ENCODE assay signal across 8 cellular contexts in the genomic region with DNA sequence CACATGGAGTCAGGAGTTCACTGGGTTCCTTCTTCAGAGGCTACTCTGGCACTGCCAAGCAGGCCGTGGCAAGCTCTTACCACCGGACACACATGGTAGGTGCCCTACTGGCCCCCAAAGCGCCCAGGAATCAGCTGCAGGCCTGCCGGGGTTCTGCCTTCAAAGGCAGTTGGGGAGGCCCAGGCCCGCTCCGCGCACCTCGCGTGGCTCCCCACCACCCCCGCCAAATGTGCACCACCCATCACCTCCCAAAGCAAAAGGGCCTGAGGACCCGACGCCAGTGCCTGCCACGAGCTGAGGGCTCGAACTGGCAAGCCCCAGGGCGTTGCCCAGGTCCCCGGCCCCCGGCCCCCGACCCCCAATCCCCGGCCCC. TPM values are rescaled to one million over a fixed set of nuclear protein-coding genes. Genes with fewer than 3 reads are reported as not detected.
DNase-seq lines count a peak whose midpoint lies in the region; ATAC-seq and TF ChIP-seq lines count a peak whose summit lies in the region.

No MANE protein-coding gene starts in this region.

- peak; percentile 48 for DNase-seq in activated T-cell treated with anti-CD3 and anti-CD28 coated beads, Interleukin-2, amount 50 U/mL, for 1 hour
- DNase-seq in heart left ventricle (peak in 2 of 5 donors; percentile 26 to 27), skeletal muscle cell (ENCODE audit: low read depth) (no peak), KG1 (lab: John Stamatoyannopoulos, UW) (no peak), cortex of kidney (lab: John Stamatoyannopoulos, UW) (no peak)

- peak in 2 of 4 donors; percentile 6 to 19 for ATAC-seq in heart left ventricle
- no peak for ATAC-seq in GM18502 (IDR thresholded peaks at IDR 0.05; ENCODE audit: poor library complexity, unreplicated experiment)
- ATAC-seq in HG03342 (IDR thresholded peaks at IDR 0.05; ENCODE audit: unreplicated experiment), result no peak

- 22 to 54% (median 25%) methylated on average over 11 to 19 of the region's 19 CpGs for WGBS in heart left ventricle, 4 donors

- H3K4me1 ChIP-seq in HUES48 (ENCODE audit: control insufficient read depth, insufficient read depth, low read length) (peaks cover 12% of the 10 kb centered on the region; the same call in 1 of the 2 replicates), heart left ventricle (peaks cover 0 to 32% (median 15%) of the 10 kb centered on the region in 12 donors)

- TF ChIP-seq POLR2A in heart left ventricle (IDR thresholded peaks at IDR 0.05), result no peak

- H3K9ac ChIP-seq in HUES48 (ENCODE audit: low read depth, low read length), result no peak overlapping the region

- H3K36me3 ChIP-seq in HUES48 (ENCODE audit: control insufficient read depth, insufficient read depth, low read length) (no peaks in the 10 kb centered on the region), heart left ventricle (no peaks in the 10 kb centered on the region)

- H3K9me3 ChIP-seq in HUES48 (ENCODE audit: control insufficient read depth, insufficient read depth, low read length) (no peaks in the 10 kb centered on the region), heart left ventricle (no peaks in the 10 kb centered on the region)

- H3K27ac ChIP-seq in HUES48 (ENCODE audit: low read depth, low read length), result no peak overlapping the region
- peak overlapping the region in 4 of 12 donors; percentile 62 to 79 (median 72) for H3K27ac ChIP-seq in heart left ventricle

- H3K4me3 ChIP-seq in HUES48 (ENCODE audit: low read depth, low read length) (peak overlapping the region; percentile 70), heart left ventricle (peak overlapping the region; percentile 73 to 97 (median 92)), skeletal muscle cell (ENCODE audit: low read depth, low read length) (peak overlapping the region; percentile 78)

- intact Hi-C loops in heart left ventricle (cut with DNase I), result no loop called here

- H3K27me3 ChIP-seq in HUES48 (ENCODE audit: control insufficient read depth, insufficient read depth, low read length) (peaks cover 20% of the 10 kb centered on the region), heart left ventricle (no peaks in the 10 kb centered on the region)

- no peak for TF ChIP-seq CTCF in heart left ventricle (IDR thresholded peaks at IDR 0.05)

RNA-seq across cellular contexts. Expression of a gene that starts 0.7 kb away (rescaled TPM):
- 10 to 100 TPM; 13.8 to 36.0 (median 18.5) TPM for total RNA-seq in heart left ventricle
- 10 to 100 TPM in 1 of 2 donors, 1 to 10 TPM in 1; 9.1 to 22.4 TPM for polyA plus RNA-seq in heart left ventricle
